Comparison of ENCODE assay signal across 8 cellular contexts in the genomic region with DNA sequence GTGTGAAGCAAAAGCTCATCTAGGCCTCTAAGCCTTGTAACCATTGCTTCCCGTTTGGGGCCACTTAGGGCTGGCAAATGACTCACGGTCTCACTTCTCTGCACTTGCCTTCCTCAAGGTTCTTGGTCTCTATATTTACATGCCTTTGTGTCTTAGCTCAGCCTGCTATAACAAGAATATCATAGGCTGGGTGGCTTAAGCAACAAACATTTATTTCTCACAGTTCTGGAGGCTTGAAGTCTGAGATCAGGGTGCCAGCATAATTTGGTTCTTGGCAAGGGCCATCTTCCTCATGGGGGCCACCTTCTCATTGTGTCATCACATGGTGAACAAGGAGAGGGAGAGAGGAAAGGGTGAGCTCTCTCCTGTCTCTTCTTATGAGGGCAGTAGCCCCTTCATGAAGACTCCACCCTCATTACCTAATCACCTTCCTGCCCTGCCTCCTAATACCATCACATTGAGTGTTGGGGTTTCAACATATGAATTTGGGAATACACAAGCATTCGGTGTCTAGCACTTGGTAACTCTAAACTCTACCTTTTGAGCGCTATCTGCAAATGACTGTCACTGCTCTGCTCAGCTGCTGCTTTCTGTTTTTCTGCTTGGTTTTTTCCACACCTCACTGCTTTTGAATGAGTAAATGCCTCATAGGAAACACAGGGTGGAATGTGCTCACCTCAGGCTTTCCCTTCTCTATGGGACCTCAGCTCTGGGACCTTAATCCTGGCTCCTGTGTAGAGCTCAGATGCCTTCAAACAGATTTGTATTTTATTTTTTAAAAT. TPM values are rescaled to one million over a fixed set of nuclear protein-coding genes. Genes with fewer than 3 reads are reported as not detected.
DNase-seq lines count a peak whose midpoint lies in the region; ATAC-seq and TF ChIP-seq lines count a peak whose summit lies in the region.

No MANE protein-coding gene starts in this region.

- H3K9ac ChIP-seq in fibroblast of lung (ENCODE audit: insufficient read depth, low read length), result no peak overlapping the region

- peak; percentile 79 for ATAC-seq in GM21447 (IDR thresholded peaks at IDR 0.05; ENCODE audit: unreplicated experiment)

- H3K9me3 ChIP-seq in fibroblast of lung (ENCODE audit: control insufficient read depth, insufficient read depth, low read depth, low read length), result no peaks in the 10 kb centered on the region
- no peaks in the 10 kb centered on the region for H3K9me3 ChIP-seq in tibial artery
- no peaks in the 10 kb centered on the region for H3K9me3 ChIP-seq in tibial nerve

- H3K4me3 ChIP-seq in AG10803 (ENCODE audit: low read length) (no peak overlapping the region), fibroblast of lung (replicated peaks in 1 of 4; ENCODE audit: control extremely low read depth in 1 of 4, insufficient read depth in 1 of 4, low read depth in 3 of 4, low read length in 4 of 4) (no peak overlapping the region), tibial artery (no peak overlapping the region), tibial nerve (no peak overlapping the region)

- DNase-seq in AG10803 (ENCODE audit: low read depth) (peak; percentile 93), NCI-H226 (peak; percentile 78), fibroblast of lung (ENCODE audit: low read depth in 2 of 2) (peak; percentile 72 to 87), tibial artery (no peak), GM19240 (ENCODE audit: insufficient read length, low spot score) (no peak), tibial nerve (ENCODE audit: low spot score in 2 of 2) (no peak), NCI-H82 treated with DMSO at 0.1 percent for 48 hours (lab: John Stamatoyannopoulos, UW; ENCODE audit: unreplicated experiment) (no peak)

- H3K27me3 ChIP-seq in fibroblast of lung (ENCODE audit: control insufficient read depth, insufficient read depth, low read length) (no peaks in the 10 kb centered on the region), tibial artery (no peaks in the 10 kb centered on the region), tibial nerve (no peaks in the 10 kb centered on the region)

- no peak for TF ChIP-seq POLR2A in tibial nerve (IDR thresholded peaks at IDR 0.05)

- 85 to 91% methylated on average over 4 of the region's 4 CpGs for WGBS in tibial nerve, 2 donors

- H3K36me3 ChIP-seq in fibroblast of lung (ENCODE audit: control insufficient read depth, insufficient read depth, low read length), result no peaks in the 10 kb centered on the region
- H3K36me3 ChIP-seq in tibial artery, result no peaks in the 10 kb centered on the region
- H3K36me3 ChIP-seq in tibial nerve, result no peaks in the 10 kb centered on the region

- H3K27ac ChIP-seq in fibroblast of lung (ENCODE audit: insufficient read depth, low read length) (peak overlapping the region; percentile 45), tibial artery (peak overlapping the region; percentile 59 to 74), tibial nerve (peak overlapping the region in 1 of 4 donors; percentile 2)

- no peaks in the 10 kb centered on the region for H4K20me1 ChIP-seq in fibroblast of lung (ENCODE audit: control insufficient read depth, extremely low read depth, insufficient read depth, low read length)

- intact Hi-C loops in tibial artery (cut with DNase I; ENCODE audit: low total_unique reads), result loop anchor here (10.0 kb wide), 1 partner anchor 54 kb away; no protein-coding TSS in a partner anchor

- no peak for TF ChIP-seq CTCF in AG10803 (conservative IDR thresholded peaks at IDR 0.05; ENCODE audit: low read length)
- no peak for TF ChIP-seq CTCF in fibroblast of lung (conservative IDR thresholded peaks at IDR 0.05 in 1 of 2, IDR thresholded peaks at IDR 0.05 in 1 of 2; ENCODE audit: low read depth in 1 of 2, low read length in 2 of 2)
- TF ChIP-seq CTCF in tibial artery (IDR thresholded peaks at IDR 0.05), result no peak
- TF ChIP-seq CTCF in tibial nerve (IDR thresholded peaks at IDR 0.05), result no peak

- no peak overlapping the region for H3K4me2 ChIP-seq in fibroblast of lung (ENCODE audit: extremely low read depth, insufficient read depth, low read length)

- no peak for TF ChIP-seq EP300 in tibial nerve (IDR thresholded peaks at IDR 0.05)

- H3K79me2 ChIP-seq in fibroblast of lung (ENCODE audit: control insufficient read depth, insufficient read depth, low read length), result no peaks in the 10 kb centered on the region

- H2AFZ ChIP-seq in fibroblast of lung (ENCODE audit: low read length), result no peak overlapping the region

- H3K4me1 ChIP-seq in fibroblast of lung (ENCODE audit: control insufficient read depth, extremely low read depth, insufficient read depth, low read length) (peaks cover 13% of the 10 kb centered on the region), tibial artery (peaks cover 0 to 27% (median 13%) of the 10 kb centered on the region in 4 donors), tibial nerve (peaks cover 0 to 8% (median 0%) of the 10 kb centered on the region in 4 donors)

RNA-seq across cellular contexts. Expression of a gene that starts 16.2 kb away (rescaled TPM):
- total RNA-seq in fibroblast of lung (50.7 and 63.2 TPM in 2 replicates), tibial nerve (10 to 100 TPM; 30.8 to 54.6 (median 36.7) TPM)
- 8.8 and 9.6 TPM in 2 replicates for polyA plus RNA-seq in fibroblast of lung
- polyA plus RNA-seq in fibroblast of lung (2012), result 7.7 and 11.5 TPM in 2 replicates
- polyA minus RNA-seq in fibroblast of lung (ENCODE audit: low replicate concordance), result 11.6 and 12.4 TPM in 2 replicates

Comparison
In these comparisons a context has a peak if more than half of its experiments do, and no peak if none do; other contexts are left out.
1. DNase-seq: peak in AG10803 (single experiment), NCI-H226 (single experiment) and fibroblast of lung (2 of 2); none in tibial artery (0 of 2), GM19240 (single experiment), tibial nerve (0 of 2) and NCI-H82 treated with DMSO at 0.1 percent for 48 hours (single experiment).